Comparison of ENCODE assay signal across 8 cellular contexts in the genomic region with DNA sequence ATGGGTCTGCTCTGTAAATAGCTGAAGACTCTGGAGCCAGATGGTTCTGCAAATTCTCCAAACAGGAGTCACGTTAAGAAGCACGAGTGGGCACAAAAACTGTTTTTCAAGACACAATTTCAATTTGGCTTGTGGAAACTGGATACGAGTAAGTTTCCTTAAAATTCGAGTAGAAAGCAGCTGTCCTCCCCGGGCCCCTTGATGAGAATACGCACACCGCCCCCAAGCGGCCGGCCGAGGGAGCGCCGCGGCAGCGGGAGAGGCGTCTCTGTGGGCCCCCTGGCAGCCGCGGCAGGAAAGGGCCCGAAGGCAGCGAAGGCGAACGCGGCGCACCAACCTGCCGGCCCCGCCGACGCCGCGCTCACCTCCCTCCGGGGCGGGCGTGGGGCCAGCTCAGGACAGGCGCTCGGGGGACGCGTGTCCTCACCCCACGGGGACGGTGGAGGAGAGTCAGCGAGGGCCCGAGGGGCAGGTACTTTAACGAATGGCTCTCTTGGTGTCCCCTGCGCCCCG. TPM values are rescaled to one million over a fixed set of nuclear protein-coding genes. Genes with fewer than 3 reads are reported as not detected.
A peak's percentile ranks its signal among the peaks of the same experiment; 100 is the strongest.
DNase-seq lines count a peak whose midpoint lies in the region; ATAC-seq, FAIRE-seq and TF ChIP-seq lines count a peak whose summit lies in the region.

No MANE protein-coding gene starts in this region.

- H3K27ac Mint-ChIP-seq in activated B cell treated with CpG ODN at 0.5 μM for 24 hours = no peak overlapping the region

- TF ChIP-seq CTCF in GM13977 (IDR thresholded peaks at IDR 0.05; ENCODE audit: extremely low read depth, insufficient read depth, missing control alignments) (peak; percentile 97), activated B cell treated with CpG ODN at 0.5 μM for 24 hours (IDR thresholded peaks at IDR 0.05) (no peak), bronchial epithelial cell (IDR thresholded peaks at IDR 0.05; ENCODE audit: insufficient read depth, low read length, severe bottlenecking) (peak; percentile 96)

- peaks cover 49% of the 10 kb centered on the region for H3K27me3 Mint-ChIP-seq in activated B cell treated with CpG ODN at 0.5 μM for 24 hours

- in situ Hi-C loops in GM13977 (cut with MboI; ENCODE audit: low pct_unique_long_range_greater_than_20kb, low sequenced_read_pairs, unreplicated experiment) = loop anchor here (25.0 kb wide), 2 partner anchors 218 to 468 kb away; no protein-coding TSS in a partner anchor

- CTCF ChIA-PET in activated B cell treated with CpG ODN at 0.5 μM for 24 hours (lab: Charles Lee) = no interaction called here

- no peaks in the 10 kb centered on the region for H3K9me3 Mint-ChIP-seq in activated B cell treated with CpG ODN at 0.5 μM for 24 hours

- H3K36me3 Mint-ChIP-seq in activated B cell treated with CpG ODN at 0.5 μM for 24 hours (ENCODE audit: low read depth) = no peaks in the 10 kb centered on the region

- H3K36me3 ChIP-seq in bronchial epithelial cell (ENCODE audit: control insufficient read depth, insufficient read depth, low read length) = peaks cover 16% of the 10 kb centered on the region

- H3K27me3 ChIP-seq in bronchial epithelial cell (ENCODE audit: control insufficient read depth, insufficient read depth, low read length) = no peaks in the 10 kb centered on the region

- H3K4me1 Mint-ChIP-seq in activated B cell treated with CpG ODN at 0.5 μM for 24 hours = peaks cover 8% of the 10 kb centered on the region

- peak overlapping the region; percentile 58 for H3K4me3 ChIP-seq in bronchial epithelial cell (ENCODE audit: low read depth, low read length)

- intact Hi-C loops in activated B cell treated with CpG ODN at 0.5 μM for 24 hours (cut with micrococcal nuclease) = loop anchor here (2.0 kb wide), 1 partner anchor 763 kb away; no protein-coding TSS in a partner anchor

- ATAC-seq in HG02973 (IDR thresholded peaks at IDR 0.05; ENCODE audit: unreplicated experiment) (peak; percentile 90), activated B cell treated with CpG ODN at 0.5 μM for 24 hours (ENCODE audit: low read depth) (peak; percentile 45), GM19328 (IDR thresholded peaks at IDR 0.05; ENCODE audit: unreplicated experiment) (no peak)

- no peak for FAIRE-seq in bronchial epithelial cell (lab: Jason Lieb, UNC)

- no peak overlapping the region for H3K4me3 Mint-ChIP-seq in activated B cell treated with CpG ODN at 0.5 μM for 24 hours

- POLR2A ChIA-PET in activated B cell treated with CpG ODN at 0.5 μM for 24 hours (lab: Charles Lee) = interaction anchor here (0.5 kb wide), 1 partner anchor 528 kb away, joined by 3 read pairs; no protein-coding TSS in a partner anchor

- DNase-seq in GM13977 (ENCODE audit: low spot score) (peak; percentile 88), NCI-H2171 treated with DMSO at 0.1 percent for 48 hours (lab: John Stamatoyannopoulos, UW) (peak; percentile 90), activated B cell treated with CpG ODN at 0.5 μM for 24 hours (peak; percentile 22), bronchial epithelial cell (ENCODE audit: low read depth) (peak; percentile 69), inferior parietal cortex (ENCODE audit: extremely low spot score) (peak; percentile 84), smooth muscle cell of the brain vasculature (ENCODE audit: low read depth, low spot score) (peak; percentile 83)

RNA-seq across cellular contexts. Expression of a gene that starts 0.7 kb away (rescaled TPM):
- total RNA-seq in activated B cell treated with CpG ODN at 0.5 μM for 24 hours = 1.5 and 1.7 TPM in 2 replicates
- 37.8 and 162 TPM in 2 replicates for total RNA-seq in bronchial epithelial cell

Comparison
In these comparisons a context has a peak if more than half of its experiments do, and no peak if none do; other contexts are left out.
1. DNase-seq: peak in every context shown above with its lines; median percentile 90 in NCI-H2171 treated with DMSO at 0.1 percent for 48 hours; 88 in GM13977; 84 in inferior parietal cortex; 83 in smooth muscle cell of the brain vasculature; 69 in bronchial epithelial cell; 22 in activated B cell treated with CpG ODN at 0.5 μM for 24 hours.
2. RNA of a gene that starts 0.7 kb away (total RNA-seq): 37.8 to 162 TPM in bronchial epithelial cell; 1.5 to 1.7 TPM in activated B cell treated with CpG ODN at 0.5 μM for 24 hours; every median in the first group is over 10 times any median in the second.